2 cellular contexts compared by ENCODE assay signal in genomic region chr1:16922885-16923431, GRCh38.
TF ChIP-seq lines count a peak whose summit lies in the region.

No MANE protein-coding gene starts in this region.

TF ChIP-seq in HEK293, 187 proteins besides CTCF, POLR2A, EP300 and RAD21:
- TF ChIP-seq ZNF610 (tag by site-specific recombination; IDR thresholded peaks at IDR 0.05; ENCODE audit: borderline replicate concordance) (no peak), ZSCAN30 (tag by site-specific recombination; IDR thresholded peaks at IDR 0.05) (no peak), ZNF473 (tag by site-specific recombination; IDR thresholded peaks at IDR 0.05) (no peak), ZNF488 (tag by site-specific recombination; IDR thresholded peaks at IDR 0.05) (no peak), ZNF18 (tag by site-specific recombination; IDR thresholded peaks at IDR 0.05) (0 out of 2 replicates have a peak, but pooled peaks have one; percentile 33), SCRT2 (tag by site-specific recombination; IDR thresholded peaks at IDR 0.05) (no peak), ZXDB (tag by site-specific recombination; IDR thresholded peaks at IDR 0.05) (no peak), ZBTB10 (tag by site-specific recombination; IDR thresholded peaks at IDR 0.05) (0 out of 2 replicates have a peak, but pooled peaks have one; percentile 36)
TF ChIP-seq in HEK293: peak in this region for 2.

TF ChIP-seq in K562, 482 proteins besides CTCF, POLR2A, EP300 and RAD21 (continues in another document):
- TF ChIP-seq CREB5 (CRISPR knock-in tag; IDR thresholded peaks at IDR 0.05) (no peak), ZNF408 (CRISPR knock-in tag; IDR thresholded peaks at IDR 0.05; ENCODE audit: low read depth) (no peak), TAF7 (tag; IDR thresholded peaks at IDR 0.05) (no peak), SRSF9 (IDR thresholded peaks at IDR 0.05; ENCODE audit: borderline replicate concordance, low read depth, low read length) (no peak), PRPF4 (IDR thresholded peaks at IDR 0.05; ENCODE audit: insufficient read depth, low read depth, low read length, poor library complexity, severe bottlenecking) (no peak), LCOR (CRISPR knock-in tag; IDR thresholded peaks at IDR 0.05) (no peak), ZNF175 (CRISPR knock-in tag; IDR thresholded peaks at IDR 0.05; ENCODE audit: low read depth) (no peak), NKRF (IDR thresholded peaks at IDR 0.05; ENCODE audit: borderline replicate concordance) (no peak), PYGO2 (tag; IDR thresholded peaks at IDR 0.05) (no peak), KAT7 (CRISPR knock-in tag; IDR thresholded peaks at IDR 0.05; ENCODE audit: borderline replicate concordance) (no peak), HDAC6 (IDR thresholded peaks at IDR 0.05; ENCODE audit: low read depth, low read length) (no peak), HIVEP1 (CRISPR knock-in tag; IDR thresholded peaks at IDR 0.05) (no peak), RFX7 (CRISPR knock-in tag; IDR thresholded peaks at IDR 0.05) (no peak), ZBTB7A (IDR thresholded peaks at IDR 0.05; ENCODE audit: borderline replicate concordance, control insufficient read depth, low read depth, low read length) (no peak), ZNF282 (CRISPR knock-in tag; IDR thresholded peaks at IDR 0.05) (no peak), MAX (CRISPR knock-in tag; IDR thresholded peaks at IDR 0.05) (peak; percentile 53; the same call in 1 of the 2 replicates), ZNF778 (CRISPR knock-in tag; IDR thresholded peaks at IDR 0.05) (no peak), HCFC1 (IDR thresholded peaks at IDR 0.05; ENCODE audit: low read depth, low read length) (no peak), ZNF398 (CRISPR knock-in tag; IDR thresholded peaks at IDR 0.05) (no peak), REST (CRISPR knock-in tag; IDR thresholded peaks at IDR 0.05; ENCODE audit: low read depth) (no peak), ATF7 (IDR thresholded peaks at IDR 0.05) (no peak), ZNF23 (CRISPR knock-in tag; IDR thresholded peaks at IDR 0.05) (no peak), CBX2 (IDR thresholded peaks at IDR 0.05; ENCODE audit: insufficient read depth, low read length, poor library complexity, severe bottlenecking) (no peak), TRIM28 (IDR thresholded peaks at IDR 0.05) (no peak), ZNF407 (IDR thresholded peaks at IDR 0.05; ENCODE audit: low read depth) (no peak), ID3 (CRISPR knock-in tag; IDR thresholded peaks at IDR 0.05) (no peak), ID3 (tag; IDR thresholded peaks at IDR 0.05) (0 out of 2 replicates have a peak, but pooled peaks have one; percentile 67), CC2D1A (IDR thresholded peaks at IDR 0.05) (no peak), TAF9B (IDR thresholded peaks at IDR 0.05; ENCODE audit: partially characterized antibody) (no peak), PTBP1 (IDR thresholded peaks at IDR 0.05; ENCODE audit: low read depth, low read length) (peak; percentile 89; the same call in 1 of the 2 replicates), TBL1XR1 (IDR thresholded peaks at IDR 0.05; ENCODE audit: low read length in 2 of 2) (no peak), ILF3 (IDR thresholded peaks at IDR 0.05; ENCODE audit: borderline replicate concordance) (no peak), KHSRP (IDR thresholded peaks at IDR 0.05) (no peak), ZBTB5 (IDR thresholded peaks at IDR 0.05) (no peak), ZNF280A (IDR thresholded peaks at IDR 0.05; ENCODE audit: low read depth, partially characterized antibody) (no peak), RBM34 (IDR thresholded peaks at IDR 0.05; ENCODE audit: borderline replicate concordance, insufficient read depth, low read length) (no peak)
